In the genomic region with DNA sequence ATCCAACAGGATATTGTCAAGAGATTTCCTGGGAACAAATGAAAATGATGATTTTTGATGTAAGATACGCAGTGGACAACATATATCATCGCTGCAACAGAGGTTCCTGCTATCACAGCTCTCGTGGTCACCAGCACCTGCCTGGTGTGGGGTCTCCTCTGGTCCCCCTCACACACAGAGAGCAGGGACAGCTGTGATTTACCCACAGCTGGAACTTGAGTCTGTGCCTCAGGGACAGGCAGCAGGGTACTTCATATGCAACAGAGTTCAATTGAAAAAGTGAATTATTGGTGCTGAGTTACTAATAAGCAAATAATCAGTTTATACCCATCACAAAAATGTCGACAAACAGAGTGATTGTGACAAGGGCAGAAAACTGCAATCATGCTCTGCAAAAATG, we compare ENCODE assay signal across 18 cellular contexts.
"Had no signal": no experiment of that assay in that cellular context is flagged by ENCODE, and none has a peak within 500 bp of the region (broad histone marks: within the 10 kb centered on the region; RNA-seq: fewer than 3 reads in every experiment).

No MANE protein-coding gene starts in this region.

- H3K4me3 ChIP-seq: neural progenitor cell, sigmoid colon, smooth muscle cell, suprapubic skin, tibial artery, upper lobe of right lung had no signal

- H3K4me2 ChIP-seq: neural progenitor cell, SK-N-SH, smooth muscle cell had no signal

- H3K9me3 Mint-ChIP-seq: activated CD8-positive, alpha-beta T cell treated with anti-CD3 and anti-CD28 coated beads for 36 hours; activated T-helper 1 cell treated with anti-CD3 and anti-CD28 coated beads, Interleukin-12 subunit alpha, Interleukin-12 subunit beta, Interleukin-2, Interleukin-4 antibody, amounts not matched to agents 30 ng/mL and 10 ng/mL and 1 ng/mL, durations not matched to agents 14 hours and 24 hours and 36 hours; endodermal cell; natural killer cell; neural progenitor cell; stimulated activated naive B cell treated with anti-CD40 and anti-IgM and Interleukin-4, amounts not matched to agents 10 μg/mL and 1 μg/mL and 100 μg/mL, for 72 hours; T-helper 1 cell treated with Interleukin-12 subunit alpha and Interleukin-12 subunit beta and Interleukin-4 antibody, amounts not matched to agents 30 μg/mL and 1 μg/mL, for 36 hours had no signal

- H3K36me3 Mint-ChIP-seq: natural killer cell; neural progenitor cell; stimulated activated naive B cell treated with anti-CD40 and anti-IgM and Interleukin-4, amounts not matched to agents 10 μg/mL and 1 μg/mL and 100 μg/mL, for 72 hours had no signal

- H3K9me3 ChIP-seq: sigmoid colon, SK-N-SH, suprapubic skin, tibial artery, upper lobe of right lung had no signal

- H3K36me3 ChIP-seq: brain microvascular endothelial cell, neural progenitor cell, sigmoid colon, suprapubic skin, tibial artery, upper lobe of right lung had no signal

- H3K9ac ChIP-seq: neural progenitor cell, SK-N-SH had no signal

- H3K4me3 Mint-ChIP-seq: activated CD8-positive, alpha-beta T cell treated with anti-CD3 and anti-CD28 coated beads for 36 hours; activated T-helper 1 cell treated with anti-CD3 and anti-CD28 coated beads, Interleukin-12 subunit alpha, Interleukin-12 subunit beta, Interleukin-2, Interleukin-4 antibody, amounts not matched to agents 30 ng/mL and 10 ng/mL and 1 ng/mL, durations not matched to agents 14 hours and 24 hours and 36 hours; endodermal cell; natural killer cell; neural progenitor cell; stimulated activated naive B cell treated with anti-CD40 and anti-IgM and Interleukin-4, amounts not matched to agents 10 μg/mL and 1 μg/mL and 100 μg/mL, for 72 hours; T-helper 1 cell treated with Interleukin-12 subunit alpha and Interleukin-12 subunit beta and Interleukin-4 antibody, amounts not matched to agents 30 μg/mL and 1 μg/mL, for 36 hours had no signal

- H2AFZ ChIP-seq: neural progenitor cell had no signal

- DNase-seq: amniotic stem cell, hippocampal formation, occipital lobe had no signal

- H3K9me2 ChIP-seq: SK-N-SH had no signal

- H3K27ac Mint-ChIP-seq: activated CD8-positive, alpha-beta T cell treated with anti-CD3 and anti-CD28 coated beads for 36 hours; activated T-helper 1 cell treated with anti-CD3 and anti-CD28 coated beads, Interleukin-12 subunit alpha, Interleukin-12 subunit beta, Interleukin-2, Interleukin-4 antibody, amounts not matched to agents 30 ng/mL and 10 ng/mL and 1 ng/mL, durations not matched to agents 14 hours and 24 hours and 36 hours; endodermal cell; natural killer cell; neural progenitor cell; stimulated activated naive B cell treated with anti-CD40 and anti-IgM and Interleukin-4, amounts not matched to agents 10 μg/mL and 1 μg/mL and 100 μg/mL, for 72 hours; T-helper 1 cell treated with Interleukin-12 subunit alpha and Interleukin-12 subunit beta and Interleukin-4 antibody, amounts not matched to agents 30 μg/mL and 1 μg/mL, for 36 hours had no signal

- H3K27ac ChIP-seq: brain microvascular endothelial cell, neural progenitor cell, sigmoid colon, suprapubic skin, tibial artery, upper lobe of right lung, VCaP had no signal
